Comparison of ENCODE assay signal across 10 cellular contexts in the genomic region with DNA sequence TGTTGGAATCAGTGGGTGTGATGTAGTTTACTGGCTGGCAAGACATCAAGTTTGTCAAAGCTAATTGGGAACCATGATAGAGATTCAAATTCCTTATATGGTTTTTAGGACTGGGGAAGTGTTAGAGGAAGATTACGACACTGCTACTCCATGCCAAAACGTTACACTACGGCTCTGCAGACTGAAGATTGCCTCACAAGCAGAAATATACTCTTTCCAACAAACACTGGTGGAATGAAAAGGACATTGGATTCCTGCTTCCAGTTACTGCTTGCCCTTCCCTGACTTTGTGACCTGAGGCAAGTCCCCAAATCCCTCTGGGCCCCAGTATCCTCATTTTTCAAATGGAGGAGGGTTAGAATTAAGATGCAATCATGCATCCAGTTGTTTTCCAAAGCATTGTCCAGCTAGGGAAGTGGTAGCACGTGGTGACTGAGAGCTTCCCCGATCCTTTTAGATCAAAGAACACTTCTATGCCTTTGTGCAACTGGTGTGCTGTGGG.
A peak's percentile ranks its signal among the peaks of the same experiment; 100 is the strongest.
DNase-seq lines count a peak whose midpoint lies in the region; ATAC-seq and TF ChIP-seq lines count a peak whose summit lies in the region.
"Had no signal": no experiment of that assay in that cellular context is flagged by ENCODE, and none has a peak within 500 bp of the region (broad histone marks: within the 10 kb centered on the region; RNA-seq: fewer than 3 reads in every experiment).

No MANE protein-coding gene starts in this region.

- TF ChIP-seq CTCF in epithelial cell of proximal tubule (conservative IDR thresholded peaks at IDR 0.05; ENCODE audit: low read depth, low read length), result no peak

- H3K4me3 ChIP-seq in epithelial cell of proximal tubule (ENCODE audit: low read depth, low read length), result no peak overlapping the region

- DNase-seq in AG20443 (ENCODE audit: low spot score) (peak; percentile 72), NCI-H446 treated with DMSO at 0.1 percent for 48 hours (lab: John Stamatoyannopoulos, UW) (peak; percentile 99), epithelial cell of proximal tubule (ENCODE audit: low read depth) (peak; percentile 61), non-pigmented ciliary epithelial cell (ENCODE audit: low read depth) (peak; percentile 46), midbrain (lab: John Stamatoyannopoulos, UW) (no peak), hepatic stellate cell (ENCODE audit: low spot score) (no peak), HuH-7.5 (ENCODE audit: low spot score) (no peak)
- DNase-seq: activated CD4-positive, alpha-beta T cell treated with anti-CD3 and anti-CD28 coated beads, Interleukin-2, amount 10 ng/mL, durations not matched to agents 7 days and 5 days; DMS53 had no signal

- no peak for ATAC-seq in HG02885 (IDR thresholded peaks at IDR 0.05; ENCODE audit: poor library complexity, unreplicated experiment)

Comparison
In these comparisons a context has a peak if more than half of its experiments do, and no peak if none do; other contexts are left out.
1. DNase-seq: peak in AG20443 (single experiment), NCI-H446 treated with DMSO at 0.1 percent for 48 hours (single experiment), epithelial cell of proximal tubule (single experiment) and non-pigmented ciliary epithelial cell (single experiment); none in midbrain (single experiment), hepatic stellate cell (single experiment) and HuH-7.5 (single experiment).